Comparison of ENCODE assay signal across 21 cellular contexts in the genomic region with DNA sequence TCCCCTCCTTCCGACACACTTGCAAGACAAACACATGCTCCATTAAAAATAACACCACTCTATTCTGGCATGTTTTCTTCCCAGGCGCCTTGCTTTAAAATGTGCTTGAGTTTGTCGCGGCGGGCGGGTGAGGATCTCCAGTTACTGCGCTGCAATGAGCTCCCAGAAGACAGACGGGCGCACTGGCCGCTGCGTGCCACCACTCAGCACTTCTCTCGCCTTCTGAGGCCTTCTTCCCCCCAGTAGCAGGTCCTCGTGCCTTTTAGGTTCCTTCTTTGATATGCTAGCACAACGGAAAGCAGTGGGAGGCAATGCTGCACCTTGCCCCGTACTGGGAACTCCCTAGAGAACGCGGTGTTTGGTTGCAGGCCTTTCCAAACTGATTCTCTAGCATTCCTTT.
DNase-seq lines count a peak whose midpoint lies in the region; ATAC-seq, FAIRE-seq and TF ChIP-seq lines count a peak whose summit lies in the region.
"Had no signal": no experiment of that assay in that cellular context is flagged by ENCODE, and none has a peak within 500 bp of the region (broad histone marks: within the 10 kb centered on the region; RNA-seq: fewer than 3 reads in every experiment).

No MANE protein-coding gene starts in this region.

- H3K4me3 ChIP-seq in H7 (ENCODE audit: insufficient read depth, low read depth, low read length) = no peak overlapping the region
- peak overlapping the region; percentile 31 for H3K4me3 ChIP-seq in iPS-15b (ENCODE audit: low read depth, low read length)
- no peak overlapping the region for H3K4me3 ChIP-seq in Peyer's patch
- H3K4me3 ChIP-seq: uterus had no signal

- ATAC-seq in GM19452 (IDR thresholded peaks at IDR 0.05; ENCODE audit: unreplicated experiment) (no peak), GM21360 (IDR thresholded peaks at IDR 0.05; ENCODE audit: unreplicated experiment) (no peak)
- ATAC-seq: activated CD8-positive, alpha-beta T cell treated with anti-CD3 and anti-CD28 coated beads, Interleukin-2, amount 10 ng/mL, durations not matched to agents 7 days and 5 days had no signal

- FAIRE-seq in GM19239 (lab: Jason Lieb, UNC) = no peak
- FAIRE-seq: frontal cortex, G401.6 had no signal

- no peak for TF ChIP-seq POLR2A in Peyer's patch (IDR thresholded peaks at IDR 0.05)

- no peaks in the 10 kb centered on the region for H3K9me3 ChIP-seq in iPS-15b (ENCODE audit: control insufficient read depth, insufficient read depth, low read length)
- no peaks in the 10 kb centered on the region for H3K9me3 ChIP-seq in Peyer's patch
- H3K9me3 ChIP-seq: uterus had no signal

- H3K27me3 ChIP-seq in H7 (ENCODE audit: control insufficient read depth, insufficient read depth, low read length) (no peaks in the 10 kb centered on the region), iPS-15b (ENCODE audit: control insufficient read depth, insufficient read depth, low read length) (peaks cover 18% of the 10 kb centered on the region), Peyer's patch (no peaks in the 10 kb centered on the region)
- H3K27me3 ChIP-seq: uterus had no signal

- H3K4me1 Mint-ChIP-seq in nephron progenitor cell = peaks cover 46% of the 10 kb centered on the region
- H3K4me1 Mint-ChIP-seq: central memory CD8-positive, alpha-beta T cell had no signal

- H3K9me3 Mint-ChIP-seq in nephron progenitor cell = peaks cover 4% of the 10 kb centered on the region
- H3K9me3 Mint-ChIP-seq: activated T-helper 1 cell treated with anti-CD3 and anti-CD28 coated beads, Interleukin-12 subunit alpha, Interleukin-12 subunit beta, Interleukin-2, Interleukin-4 antibody, amounts not matched to agents 30 ng/mL and 10 ng/mL and 1 ng/mL, durations not matched to agents 14 hours and 24 hours and 36 hours; central memory CD8-positive, alpha-beta T cell; stimulated activated naive CD8-positive, alpha-beta T cell treated with anti-CD3 and anti-CD28 coated beads, Interleukin-15, Interleukin-2, amounts not matched to agents 100 ng/mL and 50 ng/mL, for 24 hours had no signal

- H3K36me3 Mint-ChIP-seq in nephron progenitor cell (ENCODE audit: low read depth) = no peaks in the 10 kb centered on the region

- TF ChIP-seq CTCF in nephron progenitor cell (IDR thresholded peaks at IDR 0.05) (no peak), Peyer's patch (IDR thresholded peaks at IDR 0.05) (no peak)

- H3K4me3 Mint-ChIP-seq in nephron progenitor cell = peak overlapping the region; percentile 60
- H3K4me3 Mint-ChIP-seq: activated CD8-positive, alpha-beta T cell treated with anti-CD3 and anti-CD28 coated beads, Interleukin-2, amount 10 ng/mL, durations not matched to agents 7 days and 5 days; activated T-helper 1 cell treated with anti-CD3 and anti-CD28 coated beads, Interleukin-12 subunit alpha, Interleukin-12 subunit beta, Interleukin-2, Interleukin-4 antibody, amounts not matched to agents 30 ng/mL and 10 ng/mL and 1 ng/mL, durations not matched to agents 14 hours and 24 hours and 36 hours; central memory CD8-positive, alpha-beta T cell; stimulated activated naive CD8-positive, alpha-beta T cell treated with anti-CD3 and anti-CD28 coated beads, Interleukin-15, Interleukin-2, amounts not matched to agents 100 ng/mL and 50 ng/mL, for 24 hours had no signal

- DNase-seq in H7 (peak; percentile 27), NCI-H524 (lab: John Stamatoyannopoulos, UW) (peak; percentile 56 to 77), nephron progenitor cell (peak; percentile 63), Peyer's patch (no peak), GM19239 (ENCODE audit: insufficient read length, low spot score) (no peak)
- DNase-seq: activated CD8-positive, alpha-beta T cell treated with anti-CD3 and anti-CD28 coated beads, Interleukin-2, amount 10 ng/mL, durations not matched to agents 7 days and 5 days; kidney glomerular epithelial cell; NCI-H146; NCI-H748 treated with DMSO at 0.1 percent for 48 hours; SW 1271; uterus had no signal

- H3K36me3 ChIP-seq in H7 (replicated peaks; ENCODE audit: control insufficient read depth, insufficient read depth, low read length) = no peaks in the 10 kb centered on the region; the same call in 1 of the 2 replicates
- H3K36me3 ChIP-seq in iPS-15b (ENCODE audit: control insufficient read depth, insufficient read depth, low read length) = no peaks in the 10 kb centered on the region
- no peaks in the 10 kb centered on the region for H3K36me3 ChIP-seq in Peyer's patch
- H3K36me3 ChIP-seq: uterus had no signal

- H3K27me3 Mint-ChIP-seq in nephron progenitor cell (ENCODE audit: low read depth, poor library complexity) = peaks cover 9% of the 10 kb centered on the region

- H3K4me1 ChIP-seq in iPS-15b (ENCODE audit: control insufficient read depth, insufficient read depth, low read length) (peaks cover 4% of the 10 kb centered on the region), Peyer's patch (no peaks in the 10 kb centered on the region)
- H3K4me1 ChIP-seq: parathyroid adenoma, uterus had no signal

- H3K9ac ChIP-seq in iPS-15b (ENCODE audit: low read depth, low read length) = no peak overlapping the region
- H3K9ac ChIP-seq: parathyroid adenoma had no signal

- H3K27ac Mint-ChIP-seq in nephron progenitor cell = peak overlapping the region; percentile 96
- H3K27ac Mint-ChIP-seq: activated CD8-positive, alpha-beta T cell treated with anti-CD3 and anti-CD28 coated beads, Interleukin-2, amount 10 ng/mL, durations not matched to agents 7 days and 5 days; activated T-helper 1 cell treated with anti-CD3 and anti-CD28 coated beads, Interleukin-12 subunit alpha, Interleukin-12 subunit beta, Interleukin-2, Interleukin-4 antibody, amounts not matched to agents 30 ng/mL and 10 ng/mL and 1 ng/mL, durations not matched to agents 14 hours and 24 hours and 36 hours; stimulated activated naive CD8-positive, alpha-beta T cell treated with anti-CD3 and anti-CD28 coated beads, Interleukin-15, Interleukin-2, amounts not matched to agents 100 ng/mL and 50 ng/mL, for 24 hours had no signal

- no peak overlapping the region for H3K27ac ChIP-seq in Peyer's patch
- H3K27ac ChIP-seq: HL-60, parathyroid adenoma, uterus had no signal

Comparison
In these comparisons a context has a peak if more than half of its experiments do, and no peak if none do; other contexts are left out.
1. DNase-seq: peak in H7 (single experiment), NCI-H524 (2 of 2) and nephron progenitor cell (single experiment); none in Peyer's patch (0 of 3) and GM19239 (single experiment).